In the genomic region with DNA sequence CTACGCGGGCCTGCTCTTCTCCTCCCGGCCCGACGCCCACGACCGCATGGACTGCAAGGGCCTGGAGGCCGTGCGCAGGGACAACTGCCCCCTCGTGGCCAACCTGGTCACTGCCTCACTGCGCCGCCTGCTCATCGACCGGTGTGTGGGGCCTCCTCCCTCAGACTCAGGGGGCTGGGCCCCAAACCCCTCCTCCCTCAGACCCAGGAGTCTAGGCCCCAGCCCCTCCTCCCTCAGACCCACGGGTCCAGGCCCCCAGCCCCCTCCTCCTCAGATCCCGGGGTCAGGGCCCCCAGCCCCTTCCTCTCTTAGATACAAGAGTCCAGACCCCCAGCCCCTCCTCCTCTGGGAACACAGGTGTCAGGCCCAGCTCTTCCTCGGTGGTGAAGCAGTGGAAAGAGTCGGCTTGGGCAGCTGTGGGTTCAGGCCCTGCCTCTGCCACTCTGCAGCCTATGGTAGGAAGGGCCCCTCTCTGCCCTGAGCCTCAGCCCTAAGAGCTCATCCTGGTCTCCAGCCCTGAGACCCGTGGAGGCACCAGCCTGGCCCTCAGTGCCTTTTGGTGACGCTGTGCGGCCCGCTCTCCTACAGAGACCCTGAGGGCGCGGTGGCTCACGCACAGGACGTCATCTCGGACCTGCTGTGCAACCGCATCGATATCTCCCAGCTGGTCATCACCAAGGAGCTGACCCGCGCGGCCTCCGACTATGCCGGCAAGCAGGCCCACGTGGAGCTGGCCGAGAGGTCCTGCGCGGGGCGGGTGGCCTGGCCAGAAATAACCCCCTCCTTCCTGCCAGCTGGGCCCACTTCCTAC, we compare ENCODE assay signal across 9 cellular contexts. TPM values are rescaled to one million over a fixed set of nuclear protein-coding genes. Genes with fewer than 3 reads are reported as not detected.
DNase-seq lines count a peak whose midpoint lies in the region; ATAC-seq, FAIRE-seq and TF ChIP-seq lines count a peak whose summit lies in the region.
"Had no signal": no experiment of that assay in that cellular context is flagged by ENCODE, and none has a peak within 500 bp of the region (broad histone marks: within the 10 kb centered on the region; RNA-seq: fewer than 3 reads in every experiment).

No MANE protein-coding gene starts in this region.

- H3K9me3 Mint-ChIP-seq in WTC11, result no peaks in the 10 kb centered on the region

- TF ChIP-seq POLR2A in A549 (IDR thresholded peaks at IDR 0.05; ENCODE audit: low read length) (no peak), breast epithelium (IDR thresholded peaks at IDR 0.05) (no peak)

- no peak overlapping the region for H3K27ac ChIP-seq in A549
- no peak overlapping the region for H3K27ac ChIP-seq in breast epithelium
- H3K27ac ChIP-seq in keratinocyte (ENCODE audit: control insufficient read depth, insufficient read depth, low read length), result no peak overlapping the region

- no peak overlapping the region for H3K4me2 ChIP-seq in A549
- no peak overlapping the region for H3K4me2 ChIP-seq in keratinocyte (ENCODE audit: control insufficient read depth, extremely low read depth, insufficient read depth, low read depth, low read length)

- H3K36me3 ChIP-seq in breast epithelium (no peaks in the 10 kb centered on the region), keratinocyte (ENCODE audit: control insufficient read depth in 2 of 2, extremely low read depth in 1 of 2, insufficient read depth in 2 of 2, low read length in 2 of 2) (peaks cover 2 to 6% of the 10 kb centered on the region in 2 experiments)

- WGBS in A549 (ENCODE audit: missing lambda C conversion rate), result 68% methylated on average over 37 of the region's 39 CpGs

- no peak overlapping the region for H3K9ac ChIP-seq in keratinocyte (ENCODE audit: control insufficient read depth, extremely low read depth, insufficient read depth, low read length)

- H3K4me3 ChIP-seq in A549 (no peak overlapping the region), breast epithelium (no peak overlapping the region), keratinocyte (ENCODE audit: control insufficient read depth in 2 of 3, extremely low read depth in 1 of 3, insufficient read depth in 2 of 3, low read depth in 1 of 3, low read length in 3 of 3) (no peak overlapping the region)

- CTCF ChIA-PET in A549 (lab: Yijun Ruan, JAX), result interaction anchor here (0.6 to 3.0 kb wide), 35 partner anchors 10 to 383 kb away, joined by 3 to 22 read pairs (median 4); partner anchors contain the start of genes NR1H2 and POLD1
- CTCF ChIA-PET in WTC11 (lab: Charles Lee), result interaction anchor here (0.6 to 3.5 kb wide), 17 partner anchors 9 to 64 kb away, joined by 3 to 16 read pairs (median 7); no protein-coding TSS in a partner anchor

- H3K79me2 ChIP-seq in keratinocyte (ENCODE audit: control insufficient read depth, insufficient read depth, low read length), result no peaks in the 10 kb centered on the region

- intact Hi-C loops in breast epithelium (cut with DNase I; ENCODE audit: low total_unique reads), result no loop called here

- no peak overlapping the region for H2AFZ ChIP-seq in keratinocyte (ENCODE audit: control insufficient read depth, low read length)

- FAIRE-seq in A549 (lab: Jason Lieb, UNC), result no peak
- FAIRE-seq in keratinocyte (lab: Jason Lieb, UNC), result no peak

- H4K20me1 ChIP-seq in keratinocyte (ENCODE audit: control insufficient read depth, extremely low read depth, insufficient read depth, low read length), result no peaks in the 10 kb centered on the region

- POLR2A ChIA-PET in A549 (lab: Yijun Ruan, JAX), result interaction anchor here (0.7 to 1.3 kb wide), 2 partner anchors 31 to 82 kb away, joined by 3 to 4 read pairs; partner anchors contain the start of gene POLD1
- POLR2A ChIA-PET in WTC11 (lab: Charles Lee), result interaction anchor here (1.4 kb wide), 1 partner anchor 31 kb away, joined by 4 read pairs; the partner anchor contains the start of gene POLD1

- TF ChIP-seq CTCF in A549 (IDR thresholded peaks at IDR 0.05) (peak; percentile 82), WTC11 (IDR thresholded peaks at IDR 0.05) (peak; percentile 93), breast epithelium (IDR thresholded peaks at IDR 0.05) (peak; percentile 57 to 61 (median 60)), keratinocyte (optimal IDR thresholded peaks at IDR 0.05 in 1 of 3, IDR thresholded peaks at IDR 0.05 in 1 of 3, conservative IDR thresholded peaks at IDR 0.05 in 1 of 3; ENCODE audit: extremely low read depth in 1 of 3, insufficient read depth in 2 of 3, low read length in 3 of 3) (peak; percentile 58 to 91 (median 84))

- H3K36me3 Mint-ChIP-seq in WTC11, result peaks cover 30% of the 10 kb centered on the region

- peaks cover 5 to 34% of the 10 kb centered on the region in 2 donors for H3K27me3 ChIP-seq in breast epithelium
- H3K27me3 ChIP-seq in keratinocyte (ENCODE audit: control insufficient read depth, extremely low read depth, insufficient read depth, low read length), result peaks cover 18% of the 10 kb centered on the region

- DNase-seq in A549 (ENCODE audit: low read depth in 1 of 2, low spot score in 1 of 2) (peak; percentile 86 to 89), HuH-7 (ENCODE audit: low spot score) (peak; percentile 87), WTC11 (ENCODE audit: low spot score) (peak; percentile 95), breast epithelium (ENCODE audit: low spot score in 2 of 2) (peak in 1 of 2 donors; percentile 27), keratinocyte (ENCODE audit: low read depth, low spot score) (no peak), mesenteric fat pad (ENCODE audit: low spot score) (no peak)
- peak; percentile 75 for DNase-seq in stimulated activated CD4-positive, alpha-beta T cell treated with anti-CD3 and anti-CD28 coated beads, Interleukin-4, amount 100 ng/mL, for 24 hours

- no peaks in the 10 kb centered on the region for H3K9me1 ChIP-seq in keratinocyte (ENCODE audit: control insufficient read depth, extremely low read depth, insufficient read depth, low read length)

- peaks cover 18% of the 10 kb centered on the region for H3K4me1 Mint-ChIP-seq in WTC11

- TF ChIP-seq RAD21 in A549 (conservative IDR thresholded peaks at IDR 0.05 in 1 of 2, IDR thresholded peaks at IDR 0.05 in 1 of 2), result peak; percentile 52 to 59; a peak in 4 of 5 replicates

- no peaks in the 10 kb centered on the region; the same call in 1 of the 2 replicates for H3K27me3 Mint-ChIP-seq in WTC11 (ENCODE audit: low read depth)

- H3K4me3 Mint-ChIP-seq in WTC11, result no peak overlapping the region

- no peak overlapping the region for H3K27ac Mint-ChIP-seq in WTC11

- peak; percentile 67 to 89 for ATAC-seq in A549
- peak; percentile 32 for ATAC-seq in GM18868 (IDR thresholded peaks at IDR 0.05; ENCODE audit: unreplicated experiment)
- peak; percentile 83 for ATAC-seq in WTC11

- TF ChIP-seq EP300 in A549 (IDR thresholded peaks at IDR 0.05), result no peak

- H3K9me3 ChIP-seq in A549 (no peaks in the 10 kb centered on the region), breast epithelium (no peaks in the 10 kb centered on the region), keratinocyte (ENCODE audit: control insufficient read depth, low read depth, low read length) (no peaks in the 10 kb centered on the region)

- dilution Hi-C loops in keratinocyte (cut with MboI; ENCODE audit: extremely low pct_ligation_motif_present, low sequenced_read_pairs), result no loop called here

- H3K4me1 ChIP-seq in A549 (no peaks in the 10 kb centered on the region), breast epithelium (no peaks in the 10 kb centered on the region), keratinocyte (ENCODE audit: control insufficient read depth, extremely low read depth, insufficient read depth, low read length) (no peaks in the 10 kb centered on the region)

RNA-seq across cellular contexts. Expression of gene SPIB, which starts 3.7 kb away (rescaled TPM):
- polyA plus RNA-seq in A549 (2011; rRNA removed) (not detected in 2 replicates), A549 (2017; fragmentation: RNase III; extraction: RNeasy Plus Mini Kit Qiagen cat#74134 plus additional on column Dnase treatment) (0.03 to 0.54 TPM (median 0.12 TPM) in 3 replicates), keratinocyte (0.10 TPM in 1 of 3 replicates, not detected in the others)
- polyA plus RNA-seq in A549 (2012; cell fraction: cytosol; rRNA removed), result 0.32 and 0.40 TPM in 2 replicates
- polyA plus RNA-seq in A549 (2012; cell fraction: nucleus; rRNA removed), result 0.53 and 1.8 TPM in 2 replicates
- not detected in 2 replicates for polyA minus RNA-seq in A549 (2011; rRNA and poly(A)+ RNA removed)
- total RNA-seq in WTC11 (2021) (3.1 to 4.7 TPM (median 3.7 TPM) in 3 replicates), breast epithelium (under 1 TPM in 1 of 3 donors, not detected in 2; 0.33 TPM), mesenteric fat pad (not detected)
- not detected for polyA plus RNA-seq in keratinocyte (2011; ENCODE audit: low read depth)
- polyA plus RNA-seq in keratinocyte (2011; cell fraction: cytosol; rRNA removed), result not detected in 2 replicates
- not detected in 2 replicates for polyA plus RNA-seq in keratinocyte (2011; cell fraction: nucleus; rRNA removed)
- 0.07 TPM in 1 of 2 replicates, not detected in the other for polyA plus RNA-seq in keratinocyte (2012; ENCODE audit: low replicate concordance)
- not detected in 3 replicates for polyA minus RNA-seq in keratinocyte
- polyA minus RNA-seq in keratinocyte (2011; cell fraction: cytosol; rRNA and poly(A)+ RNA removed), result not detected
- not detected in 2 replicates for polyA minus RNA-seq in keratinocyte (2011; cell fraction: nucleus; rRNA and poly(A)+ RNA removed)
- total RNA-seq: subcutaneous adipose tissue had no signal

RNA-seq across cellular contexts. Expression of gene MYBPC2, which starts 17.6 kb away (rescaled TPM):
- polyA plus RNA-seq in A549 (2011; rRNA removed) (0.03 TPM in 1 of 2 replicates, not detected in the other), A549 (2017; fragmentation: RNase III; extraction: RNeasy Plus Mini Kit Qiagen cat#74134 plus additional on column Dnase treatment) (0.03 to 0.10 TPM in 2 of 3 replicates, not detected in the other), keratinocyte (0.01 TPM in 1 of 3 replicates, not detected in the others)
- 0.07 TPM in 1 of 2 replicates, not detected in the other for polyA plus RNA-seq in A549 (2012; cell fraction: cytosol; rRNA removed)
- polyA plus RNA-seq in A549 (2012; cell fraction: nucleus; rRNA removed), result 0.01 TPM in 1 of 2 replicates, not detected in the other
- polyA minus RNA-seq in A549 (2011; rRNA and poly(A)+ RNA removed), result not detected in 2 replicates
- total RNA-seq in WTC11 (2021) (2.6 to 5.4 TPM (median 5.0 TPM) in 3 replicates), breast epithelium (under 1 TPM in 1 of 3 donors, not detected in 2; under 0.01 TPM), mesenteric fat pad (not detected)
- not detected for polyA plus RNA-seq in keratinocyte (2011; ENCODE audit: low read depth)
- not detected in 2 replicates for polyA plus RNA-seq in keratinocyte (2011; cell fraction: cytosol; rRNA removed)
- polyA plus RNA-seq in keratinocyte (2011; cell fraction: nucleus; rRNA removed), result not detected in 2 replicates
- not detected in 2 replicates for polyA plus RNA-seq in keratinocyte (2012; ENCODE audit: low replicate concordance)
- not detected in 3 replicates for polyA minus RNA-seq in keratinocyte
- polyA minus RNA-seq in keratinocyte (2011; cell fraction: cytosol; rRNA and poly(A)+ RNA removed), result not detected
- polyA minus RNA-seq in keratinocyte (2011; cell fraction: nucleus; rRNA and poly(A)+ RNA removed), result not detected in 2 replicates
- total RNA-seq: subcutaneous adipose tissue had no signal

RNA-seq across cellular contexts. Expression of gene POLD1, which starts 30.9 kb away (rescaled TPM):
- polyA plus RNA-seq in A549 (2011; rRNA removed), result 24.2 and 26.1 TPM in 2 replicates
- 133 and 174 TPM in 2 replicates for polyA plus RNA-seq in A549 (2012; cell fraction: cytosol; rRNA removed)
- polyA plus RNA-seq in A549 (2012; cell fraction: nucleus; rRNA removed), result 513 and 742 TPM in 2 replicates
- 84.9 to 88.8 TPM (median 88.0 TPM) in 3 replicates for polyA plus RNA-seq in A549 (2017; fragmentation: RNase III; extraction: RNeasy Plus Mini Kit Qiagen cat#74134 plus additional on column Dnase treatment)
- 32.4 and 73.2 TPM in 2 replicates for polyA minus RNA-seq in A549 (2011; rRNA and poly(A)+ RNA removed)
- total RNA-seq in WTC11 (2021), result 163 to 179 TPM (median 178 TPM) in 3 replicates
- 10 to 100 TPM; 13.8 to 17.3 (median 16.0) TPM for total RNA-seq in breast epithelium
- 8.7 to 12.2 TPM (median 10.7 TPM) in 3 replicates for polyA plus RNA-seq in keratinocyte
- 15.2 TPM for polyA plus RNA-seq in keratinocyte (2011; ENCODE audit: low read depth)
- polyA plus RNA-seq in keratinocyte (2011; cell fraction: cytosol; rRNA removed), result 3.7 and 12.7 TPM in 2 replicates
- 17.9 and 25.8 TPM in 2 replicates for polyA plus RNA-seq in keratinocyte (2011; cell fraction: nucleus; rRNA removed)
- 12.0 and 30.2 TPM in 2 replicates for polyA plus RNA-seq in keratinocyte (2012; ENCODE audit: low replicate concordance)
- polyA minus RNA-seq in keratinocyte, result 13.6 to 35.0 TPM (median 17.4 TPM) in 3 replicates
- 40.7 TPM for polyA minus RNA-seq in keratinocyte (2011; cell fraction: cytosol; rRNA and poly(A)+ RNA removed)
- 15.3 and 24.7 TPM in 2 replicates for polyA minus RNA-seq in keratinocyte (2011; cell fraction: nucleus; rRNA and poly(A)+ RNA removed)
- total RNA-seq in mesenteric fat pad, result 13.9 TPM

RNA-seq across cellular contexts. Expression of gene NR1H2, which starts 38.8 kb away (rescaled TPM):
- 39.2 and 39.3 TPM in 2 replicates for polyA plus RNA-seq in A549 (2011; rRNA removed)
- polyA plus RNA-seq in A549 (2012; cell fraction: cytosol; rRNA removed), result 66.5 and 83.6 TPM in 2 replicates
- polyA plus RNA-seq in A549 (2012; cell fraction: nucleus; rRNA removed), result 131 and 169 TPM in 2 replicates
- polyA plus RNA-seq in A549 (2017; fragmentation: RNase III; extraction: RNeasy Plus Mini Kit Qiagen cat#74134 plus additional on column Dnase treatment), result 52.5 to 69.7 TPM (median 67.0 TPM) in 3 replicates
- 44.5 and 46.1 TPM in 2 replicates for polyA minus RNA-seq in A549 (2011; rRNA and poly(A)+ RNA removed)
- 40.5 to 45.8 TPM (median 41.0 TPM) in 3 replicates for total RNA-seq in WTC11 (2021)
- total RNA-seq in breast epithelium, result 100 to 1,000 TPM in 1 of 3 donors, 10 to 100 TPM in 2; 71.0 to 105 (median 87.5) TPM
- 19.5 to 32.3 TPM (median 27.4 TPM) in 3 replicates for polyA plus RNA-seq in keratinocyte
- 20.5 TPM for polyA plus RNA-seq in keratinocyte (2011; ENCODE audit: low read depth)
- polyA plus RNA-seq in keratinocyte (2011; cell fraction: cytosol; rRNA removed), result 18.8 and 30.0 TPM in 2 replicates
- 23.5 and 32.7 TPM in 2 replicates for polyA plus RNA-seq in keratinocyte (2011; cell fraction: nucleus; rRNA removed)
- polyA plus RNA-seq in keratinocyte (2012; ENCODE audit: low replicate concordance), result 33.5 and 33.7 TPM in 2 replicates
- 20.0 to 33.8 TPM (median 22.9 TPM) in 3 replicates for polyA minus RNA-seq in keratinocyte
- 35.3 TPM for polyA minus RNA-seq in keratinocyte (2011; cell fraction: cytosol; rRNA and poly(A)+ RNA removed)
- 13.3 and 15.3 TPM in 2 replicates for polyA minus RNA-seq in keratinocyte (2011; cell fraction: nucleus; rRNA and poly(A)+ RNA removed)
- total RNA-seq in mesenteric fat pad, result 68.7 TPM

RNA-seq across cellular contexts. Expression of gene NAPSA, which starts 49.6 kb away (rescaled TPM):
- polyA plus RNA-seq in A549 (2011; rRNA removed) (1.3 and 1.7 TPM in 2 replicates), A549 (2017; fragmentation: RNase III; extraction: RNeasy Plus Mini Kit Qiagen cat#74134 plus additional on column Dnase treatment) (1.5 to 2.0 TPM (median 1.7 TPM) in 3 replicates), keratinocyte (0.51 to 2.8 TPM (median 0.94 TPM) in 3 replicates)
- polyA plus RNA-seq in A549 (2012; cell fraction: cytosol; rRNA removed), result 1.3 and 1.4 TPM in 2 replicates
- polyA plus RNA-seq in A549 (2012; cell fraction: nucleus; rRNA removed), result 5.7 and 7.2 TPM in 2 replicates
- 1.2 and 1.8 TPM in 2 replicates for polyA minus RNA-seq in A549 (2011; rRNA and poly(A)+ RNA removed)
- total RNA-seq in WTC11 (2021) (2.4 to 3.1 TPM (median 2.7 TPM) in 3 replicates), breast epithelium (1 to 10 TPM in 2 of 3 donors, under 1 TPM in 1; 0.80 to 1.8 (median 1.6) TPM), mesenteric fat pad (0.22 TPM)
- polyA plus RNA-seq in keratinocyte (2011; ENCODE audit: low read depth), result not detected
- polyA plus RNA-seq in keratinocyte (2011; cell fraction: cytosol; rRNA removed), result 0.22 and 0.31 TPM in 2 replicates
- polyA plus RNA-seq in keratinocyte (2011; cell fraction: nucleus; rRNA removed), result 6.2 and 6.7 TPM in 2 replicates
- polyA plus RNA-seq in keratinocyte (2012; ENCODE audit: low replicate concordance), result 0.30 and 1.2 TPM in 2 replicates
- 0.67 to 0.96 TPM in 2 of 3 replicates, not detected in the other for polyA minus RNA-seq in keratinocyte
- polyA minus RNA-seq in keratinocyte (2011; cell fraction: cytosol; rRNA and poly(A)+ RNA removed), result not detected
- polyA minus RNA-seq in keratinocyte (2011; cell fraction: nucleus; rRNA and poly(A)+ RNA removed), result 0.23 and 0.63 TPM in 2 replicates

Comparison
In these comparisons a context has a peak if more than half of its experiments do, and no peak if none do; other contexts are left out.
1. ATAC-seq: peak in every context shown above with its lines; median percentile 83 in WTC11; 78 in A549; 32 in GM18868.
2. DNase-seq: peak in A549 (2 of 2), HuH-7 (single experiment), WTC11 (single experiment) and stimulated activated CD4-positive, alpha-beta T cell treated with anti-CD3 and anti-CD28 coated beads, Interleukin-4, amount 100 ng/mL, for 24 hours (single experiment); none in keratinocyte (single experiment) and mesenteric fat pad (single experiment).
3. Of the 8 proteins assayed by ChIP-seq in both WTC11 and A549: peak only in WTC11: none; only in A549: none; in both: CTCF and MAX; in neither: 5; mixed calls (peak in some experiments, not most) for 1.
4. Peak in every context shown above with its lines, with median percentiles within 50 percentile points of each other: CTCF ChIP-seq.